In genomic region chr17:42512733-42513251, GRCh38 we compare ENCODE assay signal across 9 cellular contexts.
DNase-seq lines count a peak whose midpoint lies in the region; ATAC-seq lines count a peak whose summit lies in the region.
"Had no signal": no experiment of that assay in that cellular context is flagged by ENCODE, and none has a peak within 500 bp of the region (broad histone marks: within the 10 kb centered on the region; RNA-seq: fewer than 3 reads in every experiment).

No MANE protein-coding gene starts in this region.

- ATAC-seq in GM21529 (IDR thresholded peaks at IDR 0.05; ENCODE audit: unreplicated experiment), result peak; percentile 64
- peak; percentile 37 for ATAC-seq in stimulated activated effector memory CD8-positive, alpha-beta T cell treated with anti-CD3 and anti-CD28 coated beads, Interleukin-12 subunit alpha, Interleukin-12 subunit beta, amount 100 ng/mL, for 72 hours

- H3K9me3 Mint-ChIP-seq in stimulated activated effector memory CD8-positive, alpha-beta T cell treated with anti-CD3 and anti-CD28 coated beads, Interleukin-12 subunit alpha, Interleukin-12 subunit beta, amount 100 ng/mL, for 72 hours, result no peaks in the 10 kb centered on the region
- H3K9me3 Mint-ChIP-seq: activated CD4-positive, alpha-beta memory T cell treated with anti-CD3 and anti-CD28 coated beads for 36 hours had no signal

- H3K4me1 Mint-ChIP-seq in stimulated activated effector memory CD8-positive, alpha-beta T cell treated with anti-CD3 and anti-CD28 coated beads, Interleukin-12 subunit alpha, Interleukin-12 subunit beta, amount 100 ng/mL, for 72 hours, result peaks cover 12% of the 10 kb centered on the region

- H3K27ac Mint-ChIP-seq in stimulated activated effector memory CD8-positive, alpha-beta T cell treated with anti-CD3 and anti-CD28 coated beads, Interleukin-12 subunit alpha, Interleukin-12 subunit beta, amount 100 ng/mL, for 72 hours, result no peak overlapping the region
- H3K27ac Mint-ChIP-seq: activated CD4-positive, alpha-beta memory T cell treated with anti-CD3 and anti-CD28 coated beads for 36 hours had no signal

- H3K36me3 Mint-ChIP-seq in stimulated activated effector memory CD8-positive, alpha-beta T cell treated with anti-CD3 and anti-CD28 coated beads, Interleukin-12 subunit alpha, Interleukin-12 subunit beta, amount 100 ng/mL, for 72 hours, result peaks cover 11% of the 10 kb centered on the region
- H3K36me3 Mint-ChIP-seq: activated CD4-positive, alpha-beta memory T cell treated with anti-CD3 and anti-CD28 coated beads for 36 hours had no signal

- DNase-seq in fibroblast of gingiva (ENCODE audit: low read depth), result peak; percentile 61
- no peak for DNase-seq in stimulated activated effector memory CD8-positive, alpha-beta T cell treated with anti-CD3 and anti-CD28 coated beads, Interleukin-12 subunit alpha, Interleukin-12 subunit beta, amount 100 ng/mL, for 72 hours (ENCODE audit: low spot score in 2 of 2)
- no peak for DNase-seq in SHP77 (lab: John Stamatoyannopoulos, UW)
- DNase-seq in NCI-H2227 treated with DMSO at 0.1 percent for 48 hours (lab: John Stamatoyannopoulos, UW), result no peak
- no peak for DNase-seq in stimulated activated CD4-positive, alpha-beta T cell treated with anti-CD3 and anti-CD28 coated beads, Interleukin-4, amount 100 ng/mL, for 4 hours
- DNase-seq: activated CD4-positive, alpha-beta memory T cell treated with anti-CD3 and anti-CD28 coated beads for 36 hours; NCI-H2171 treated with DMSO at 0.1 percent for 48 hours; SIG-M5 had no signal

- no peak overlapping the region for H3K4me3 Mint-ChIP-seq in stimulated activated effector memory CD8-positive, alpha-beta T cell treated with anti-CD3 and anti-CD28 coated beads, Interleukin-12 subunit alpha, Interleukin-12 subunit beta, amount 100 ng/mL, for 72 hours
- H3K4me3 Mint-ChIP-seq: activated CD4-positive, alpha-beta memory T cell treated with anti-CD3 and anti-CD28 coated beads for 36 hours had no signal
